Comparison of ENCODE assay signal across 7 cellular contexts in genomic region chr1:225473266-225473665, GRCh38. TPM values are rescaled to one million over a fixed set of nuclear protein-coding genes. Genes with fewer than 3 reads are reported as not detected.
DNase-seq lines count a peak whose midpoint lies in the region; ATAC-seq and TF ChIP-seq lines count a peak whose summit lies in the region.
"Not testable (repeated sequence)": the region's sequence is repeated elsewhere in the genome, so short reads cannot be mapped to it uniquely, and the experiment has no call there.

No MANE protein-coding gene starts in this region.

- H3K4me3 ChIP-seq in CD8-positive, alpha-beta memory T cell (ENCODE audit: low read length); brain microvascular endothelial cell (ENCODE audit: low read depth, low read length): not testable (repeated sequence)

- ATAC-seq in T-helper 17 cell; activated T-cell treated with anti-CD3 and anti-CD28 coated beads, Interleukin-2, amount 50 U/mL, for 72 hours (replicated peaks in 1 of 2); natural killer cell treated with Interleukin-12 subunit alpha and Interleukin-12 subunit beta and Interleukin-15 and Interleukin-18, amount 100 ng/mL, for 72 hours: not testable (repeated sequence)

- not testable (repeated sequence) for H3K27me3 Mint-ChIP-seq in CD8-positive, alpha-beta memory T cell; T-helper 17 cell; activated T-cell treated with anti-CD3 and anti-CD28 coated beads, Interleukin-2, amount 50 U/mL, for 72 hours (ENCODE audit: low read depth); immature natural killer cell (ENCODE audit: low read depth in 3 of 3); natural killer cell treated with Interleukin-12 subunit alpha and Interleukin-12 subunit beta and Interleukin-15 and Interleukin-18, amount 100 ng/mL, for 72 hours

- H3K4me1 ChIP-seq in CD8-positive, alpha-beta memory T cell (ENCODE audit: insufficient read depth, low read length), result peaks cover 45% of the 10 kb centered on the region

- peaks cover 48 to 59% (median 54%) of the 10 kb centered on the region in 3 donors for H3K4me1 Mint-ChIP-seq in CD8-positive, alpha-beta memory T cell
- peaks cover 49% of the 10 kb centered on the region for H3K4me1 Mint-ChIP-seq in T-helper 17 cell
- peaks cover 49% of the 10 kb centered on the region for H3K4me1 Mint-ChIP-seq in activated T-cell treated with anti-CD3 and anti-CD28 coated beads, Interleukin-2, amount 50 U/mL, for 72 hours (ENCODE audit: low read depth)
- H3K4me1 Mint-ChIP-seq in immature natural killer cell, result peaks cover 55 to 58% of the 10 kb centered on the region in 2 donors
- H3K4me1 Mint-ChIP-seq in natural killer cell treated with Interleukin-12 subunit alpha and Interleukin-12 subunit beta and Interleukin-15 and Interleukin-18, amount 100 ng/mL, for 72 hours (ENCODE audit: low read depth in 2 of 2), result peaks cover 39 to 40% of the 10 kb centered on the region in 2 donors

- in situ Hi-C loops in brain microvascular endothelial cell (cut with HindIII; ENCODE audit: low pct_ligation_motif_present, low sequenced_read_pairs), result loop anchor here (25.0 kb wide), 1 partner anchor 514 kb away; the partner anchor contains the start of gene SDE2

- peak overlapping the region; percentile 32 to 95 (median 75) for H3K27ac Mint-ChIP-seq in CD8-positive, alpha-beta memory T cell
- peak overlapping the region; percentile 68 for H3K27ac Mint-ChIP-seq in T-helper 17 cell
- not testable (repeated sequence) for H3K27ac Mint-ChIP-seq in activated T-cell treated with anti-CD3 and anti-CD28 coated beads, Interleukin-2, amount 50 U/mL, for 72 hours
- H3K27ac Mint-ChIP-seq in immature natural killer cell, result peak overlapping the region; percentile 1 to 86 (median 75)
- H3K27ac Mint-ChIP-seq in natural killer cell treated with Interleukin-12 subunit alpha and Interleukin-12 subunit beta and Interleukin-15 and Interleukin-18, amount 100 ng/mL, for 72 hours, result peak overlapping the region; percentile 12 to 48

- DNase-seq in CD8-positive, alpha-beta memory T cell, result peak in 2 of 5 donors; percentile 26 to 33
- DNase-seq in T-helper 17 cell; activated T-cell treated with anti-CD3 and anti-CD28 coated beads, Interleukin-2, amount 50 U/mL, for 72 hours; immature natural killer cell; natural killer cell treated with Interleukin-12 subunit alpha and Interleukin-12 subunit beta and Interleukin-15 and Interleukin-18, amount 100 ng/mL, for 72 hours (ENCODE audit: low spot score): not testable (repeated sequence)
- DNase-seq in brain microvascular endothelial cell, result peak; percentile 32
- DNase-seq in stimulated activated naive CD4-positive, alpha-beta T cell (lab: John Stamatoyannopoulos, UW), result peak; percentile 12 to 51 (median 35)

- H3K27ac ChIP-seq in CD8-positive, alpha-beta memory T cell (ENCODE audit: low read depth, low read length); brain microvascular endothelial cell: not testable (repeated sequence)

- POLR2A ChIA-PET in CD8-positive, alpha-beta memory T cell (lab: Charles Lee), result interaction anchor here (0.6 to 1.4 kb wide), 3 partner anchors 12 to 383 kb away, joined by 3 to 8 read pairs (median 4); partner anchors contain the start of gene SRP9

- TF ChIP-seq CTCF in brain microvascular endothelial cell (IDR thresholded peaks at IDR 0.05; ENCODE audit: low read depth, low read length, missing control alignments), result not testable (repeated sequence)

- peak overlapping the region in 6 of 7 donors; percentile 33 to 71 (median 42) for H3K4me3 Mint-ChIP-seq in CD8-positive, alpha-beta memory T cell
- H3K4me3 Mint-ChIP-seq in T-helper 17 cell (peak overlapping the region; percentile 37), immature natural killer cell (peak overlapping the region in 4 of 5 donors; percentile 34 to 68 (median 49))
- H3K4me3 Mint-ChIP-seq in activated T-cell treated with anti-CD3 and anti-CD28 coated beads, Interleukin-2, amount 50 U/mL, for 72 hours, result peak overlapping the region; percentile 11 to 38
- not testable (repeated sequence) for H3K4me3 Mint-ChIP-seq in natural killer cell treated with Interleukin-12 subunit alpha and Interleukin-12 subunit beta and Interleukin-15 and Interleukin-18, amount 100 ng/mL, for 72 hours

- not testable (repeated sequence) for H3K27me3 ChIP-seq in CD8-positive, alpha-beta memory T cell (ENCODE audit: insufficient read depth, low read length, poor library complexity, severe bottlenecking); brain microvascular endothelial cell (replicated peaks)

- H3K36me3 Mint-ChIP-seq in CD8-positive, alpha-beta memory T cell; T-helper 17 cell (ENCODE audit: low read depth); activated T-cell treated with anti-CD3 and anti-CD28 coated beads, Interleukin-2, amount 50 U/mL, for 72 hours (ENCODE audit: insufficient read depth in 2 of 2); immature natural killer cell; natural killer cell treated with Interleukin-12 subunit alpha and Interleukin-12 subunit beta and Interleukin-15 and Interleukin-18, amount 100 ng/mL, for 72 hours: not testable (repeated sequence)

- not testable (repeated sequence) for H3K9me3 ChIP-seq in CD8-positive, alpha-beta memory T cell (ENCODE audit: low read length); T-helper 17 cell (ENCODE audit: control insufficient read depth, low read length, poor library complexity, severe bottlenecking)

- CTCF ChIA-PET in CD8-positive, alpha-beta memory T cell (lab: Charles Lee), result interaction anchor here (0.7 to 2.5 kb wide), 9 partner anchors 9 to 518 kb away, joined by 3 to 9 read pairs (median 4); partner anchors contain the start of gene LBR

- not testable (repeated sequence) for H3K9me3 Mint-ChIP-seq in CD8-positive, alpha-beta memory T cell; activated T-cell treated with anti-CD3 and anti-CD28 coated beads, Interleukin-2, amount 50 U/mL, for 72 hours; immature natural killer cell; natural killer cell treated with Interleukin-12 subunit alpha and Interleukin-12 subunit beta and Interleukin-15 and Interleukin-18, amount 100 ng/mL, for 72 hours

- H3K36me3 ChIP-seq in CD8-positive, alpha-beta memory T cell (ENCODE audit: insufficient read depth, low read length); brain microvascular endothelial cell (replicated peaks): not testable (repeated sequence)

RNA-seq across cellular contexts. Expression of gene LBR, which starts 45.4 kb away (rescaled TPM):
- 100 to 1,000 TPM; 125 to 132 TPM for total RNA-seq in CD8-positive, alpha-beta memory T cell
- 110 TPM for polyA plus RNA-seq in CD8-positive, alpha-beta memory T cell
- total RNA-seq in T-helper 17 cell, result 100 to 1,000 TPM; 116 to 121 TPM
- total RNA-seq in activated T-cell treated with anti-CD3 and anti-CD28 coated beads, Interleukin-2, amount 50 U/mL, for 72 hours, result 100 to 1,000 TPM; 152 to 163 TPM
- 100 to 1,000 TPM in 2 of 3 donors, 10 to 100 TPM in 1; 100.0 to 136 (median 117) TPM for polyA plus RNA-seq in immature natural killer cell
- 100 to 1,000 TPM; 127 to 173 TPM for total RNA-seq in natural killer cell treated with Interleukin-12 subunit alpha and Interleukin-12 subunit beta and Interleukin-15 and Interleukin-18, amount 100 ng/mL, for 72 hours
